In genomic region chr3:73563896-73564582, GRCh38 we compare ENCODE assay signal across 18 cellular contexts.
DNase-seq lines count a peak whose midpoint lies in the region; ATAC-seq and TF ChIP-seq lines count a peak whose summit lies in the region.
"Had no signal": no experiment of that assay in that cellular context is flagged by ENCODE, and none has a peak within 500 bp of the region (broad histone marks: within the 10 kb centered on the region; RNA-seq: fewer than 3 reads in every experiment).

No MANE protein-coding gene starts in this region.

- no peaks in the 10 kb centered on the region for H3K9me3 Mint-ChIP-seq in chondrocyte (ENCODE audit: low read depth)
- H3K9me3 Mint-ChIP-seq: activated B cell treated with CpG ODN at 0.5 μM for 24 hours; T-helper 1 cell treated with Interleukin-12 subunit alpha and Interleukin-12 subunit beta and Interleukin-4 antibody, amounts not matched to agents 30 μg/mL and 1 μg/mL, for 36 hours had no signal

- H3K4me3 Mint-ChIP-seq in chondrocyte (ENCODE audit: unreplicated experiment): no peak overlapping the region
- H3K4me3 Mint-ChIP-seq: activated B cell treated with CpG ODN at 0.5 μM for 24 hours; CD4-positive, alpha-beta T cell; T-helper 1 cell treated with Interleukin-12 subunit alpha and Interleukin-12 subunit beta and Interleukin-4 antibody, amounts not matched to agents 30 μg/mL and 1 μg/mL, for 36 hours had no signal

- no peaks in the 10 kb centered on the region for H3K79me2 ChIP-seq in KMS-11 (ENCODE audit: insufficient read depth, low read depth)
- H3K79me2 ChIP-seq: parathyroid adenoma had no signal

- peak overlapping the region; percentile 4 for H3K27ac Mint-ChIP-seq in chondrocyte (ENCODE audit: unreplicated experiment)
- H3K27ac Mint-ChIP-seq: activated B cell treated with CpG ODN at 0.5 μM for 24 hours; CD4-positive, alpha-beta T cell; T-helper 1 cell treated with Interleukin-12 subunit alpha and Interleukin-12 subunit beta and Interleukin-4 antibody, amounts not matched to agents 30 μg/mL and 1 μg/mL, for 36 hours had no signal

- ATAC-seq in left colon (peak; percentile 68), HG03045 (IDR thresholded peaks at IDR 0.05; ENCODE audit: unreplicated experiment) (no peak), HG03460 (IDR thresholded peaks at IDR 0.05; ENCODE audit: unreplicated experiment) (no peak)
- ATAC-seq: GM12878 had no signal

- TF ChIP-seq CTCF in KMS-11 (conservative IDR thresholded peaks at IDR 0.05; ENCODE audit: low read depth, low read length): no peak
- no peak for TF ChIP-seq CTCF in chondrocyte (IDR thresholded peaks at IDR 0.05)

- no peaks in the 10 kb centered on the region for H3K27me3 Mint-ChIP-seq in chondrocyte (ENCODE audit: low read depth)
- H3K27me3 Mint-ChIP-seq: activated B cell treated with CpG ODN at 0.5 μM for 24 hours had no signal

- H2AFZ ChIP-seq in KMS-11 (ENCODE audit: low read depth): no peak overlapping the region
- H2AFZ ChIP-seq: parathyroid adenoma had no signal

- no peak overlapping the region for H3K4me3 ChIP-seq in KMS-11 (IDR thresholded peaks at IDR 0.05; ENCODE audit: insufficient read depth, low read depth, low read length)
- H3K4me3 ChIP-seq: GM12878, thyroid gland had no signal

- DNase-seq in AG08395 (ENCODE audit: low spot score) (peak; percentile 38), chondrocyte (ENCODE audit: low spot score) (no peak), left colon (no peak), SKM-1 (lab: John Stamatoyannopoulos, UW; ENCODE audit: unreplicated experiment) (no peak), NCI-H226 (no peak)
- DNase-seq: activated B cell treated with CpG ODN at 0.5 μM for 24 hours; CD4-positive, alpha-beta T cell; dermis blood vessel endothelial cell; erythroblast; GOT3; hypothalamus; thyroid gland had no signal

- H3K27me3 ChIP-seq in KMS-11 (ENCODE audit: insufficient read depth, low read depth): no peaks in the 10 kb centered on the region
- H3K27me3 ChIP-seq: thyroid gland had no signal

- no peak overlapping the region for H3K27ac ChIP-seq in KMS-11
- H3K27ac ChIP-seq: parathyroid adenoma, thyroid gland had no signal

- H4K20me1 ChIP-seq in KMS-11 (ENCODE audit: insufficient read depth): no peaks in the 10 kb centered on the region

- H3K36me3 ChIP-seq in KMS-11 (ENCODE audit: insufficient read depth): no peaks in the 10 kb centered on the region
- H3K36me3 ChIP-seq: thyroid gland had no signal

- peaks cover 36% of the 10 kb centered on the region for H3K4me1 ChIP-seq in KMS-11 (ENCODE audit: low read depth, poor library complexity, severe bottlenecking)
- H3K4me1 ChIP-seq: parathyroid adenoma, thyroid gland had no signal

- no peaks in the 10 kb centered on the region for H3K36me3 Mint-ChIP-seq in chondrocyte (ENCODE audit: low read depth)

- peaks cover 19% of the 10 kb centered on the region for H3K4me1 Mint-ChIP-seq in chondrocyte (ENCODE audit: low read depth)
- H3K4me1 Mint-ChIP-seq: activated B cell treated with CpG ODN at 0.5 μM for 24 hours had no signal

- peak overlapping the region; percentile 17; the same call in 1 of the 2 replicates for H3K4me2 ChIP-seq in KMS-11

- no peak overlapping the region for H3K9ac ChIP-seq in KMS-11
- H3K9ac ChIP-seq: parathyroid adenoma had no signal

- intact Hi-C loops in left colon (cut with DNase I, micrococcal nuclease): no loop called here
